Comparison of ENCODE assay signal across 11 cellular contexts in the genomic region with DNA sequence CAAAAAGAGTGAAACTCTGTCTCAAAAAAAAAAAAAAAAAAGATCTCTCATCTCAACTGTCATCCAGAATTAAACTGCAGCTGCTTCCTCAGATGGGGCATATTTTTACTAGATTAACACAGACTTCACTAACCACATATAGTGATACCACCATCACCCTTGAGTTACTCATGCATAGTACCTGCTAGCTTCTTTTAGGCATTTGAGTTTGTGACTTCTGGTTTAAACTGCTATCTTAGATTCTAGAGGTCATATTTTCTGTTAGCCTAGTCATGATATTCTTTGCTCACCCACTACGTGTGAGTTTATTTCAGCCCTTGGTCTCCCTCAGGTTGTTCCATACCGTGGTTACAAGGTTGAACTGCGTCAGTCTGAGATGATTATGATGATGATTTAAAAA.
DNase-seq lines count a peak whose midpoint lies in the region; ATAC-seq and TF ChIP-seq lines count a peak whose summit lies in the region.
"Had no signal": no experiment of that assay in that cellular context is flagged by ENCODE, and none has a peak within 500 bp of the region (broad histone marks: within the 10 kb centered on the region; RNA-seq: fewer than 3 reads in every experiment).

No MANE protein-coding gene starts in this region.

- no peaks in the 10 kb centered on the region for H3K4me1 Mint-ChIP-seq in type B pancreatic cell (ENCODE audit: unreplicated experiment)
- H3K4me1 Mint-ChIP-seq: CD4-positive, alpha-beta memory T cell had no signal

- H3K27ac Mint-ChIP-seq in type B pancreatic cell, result no peak overlapping the region
- H3K27ac Mint-ChIP-seq: CD4-positive, alpha-beta memory T cell had no signal

- ATAC-seq in GM18498 (IDR thresholded peaks at IDR 0.05; ENCODE audit: unreplicated experiment), result peak; percentile 91
- peak; percentile 93 for ATAC-seq in GM19467 (IDR thresholded peaks at IDR 0.05; ENCODE audit: unreplicated experiment)
- peak; percentile 89 for ATAC-seq in HG03025 (IDR thresholded peaks at IDR 0.05; ENCODE audit: low FRiP score, unreplicated experiment)
- ATAC-seq: left lung had no signal

- H3K9me3 Mint-ChIP-seq in type B pancreatic cell, result peaks cover 3% of the 10 kb centered on the region

- H3K4me3 Mint-ChIP-seq in type B pancreatic cell, result no peak overlapping the region
- H3K4me3 Mint-ChIP-seq: CD4-positive, alpha-beta memory T cell had no signal

- DNase-seq in OCI-M1 (lab: John Stamatoyannopoulos, UW) (peak; percentile 30), iPS-NIHi11 (ENCODE audit: low spot score) (no peak), type B pancreatic cell (ENCODE audit: extremely low spot score, unreplicated experiment) (no peak), kidney tubule cell (ENCODE audit: low spot score) (no peak)
- DNase-seq in activated T-cell treated with anti-CD3 and anti-CD28 coated beads, Interleukin-2, amount 50 U/mL, for 1 hour, result no peak
- DNase-seq: CD4-positive, alpha-beta memory T cell; erythroblast had no signal

- no peak for TF ChIP-seq CTCF in type B pancreatic cell (conservative IDR thresholded peaks at IDR 0.05)

- H3K36me3 Mint-ChIP-seq in type B pancreatic cell, result no peaks in the 10 kb centered on the region
- H3K36me3 Mint-ChIP-seq: CD4-positive, alpha-beta memory T cell had no signal

- no peaks in the 10 kb centered on the region for H3K27me3 Mint-ChIP-seq in type B pancreatic cell
